Comparison of ENCODE assay signal across 8 cellular contexts in the genomic region with DNA sequence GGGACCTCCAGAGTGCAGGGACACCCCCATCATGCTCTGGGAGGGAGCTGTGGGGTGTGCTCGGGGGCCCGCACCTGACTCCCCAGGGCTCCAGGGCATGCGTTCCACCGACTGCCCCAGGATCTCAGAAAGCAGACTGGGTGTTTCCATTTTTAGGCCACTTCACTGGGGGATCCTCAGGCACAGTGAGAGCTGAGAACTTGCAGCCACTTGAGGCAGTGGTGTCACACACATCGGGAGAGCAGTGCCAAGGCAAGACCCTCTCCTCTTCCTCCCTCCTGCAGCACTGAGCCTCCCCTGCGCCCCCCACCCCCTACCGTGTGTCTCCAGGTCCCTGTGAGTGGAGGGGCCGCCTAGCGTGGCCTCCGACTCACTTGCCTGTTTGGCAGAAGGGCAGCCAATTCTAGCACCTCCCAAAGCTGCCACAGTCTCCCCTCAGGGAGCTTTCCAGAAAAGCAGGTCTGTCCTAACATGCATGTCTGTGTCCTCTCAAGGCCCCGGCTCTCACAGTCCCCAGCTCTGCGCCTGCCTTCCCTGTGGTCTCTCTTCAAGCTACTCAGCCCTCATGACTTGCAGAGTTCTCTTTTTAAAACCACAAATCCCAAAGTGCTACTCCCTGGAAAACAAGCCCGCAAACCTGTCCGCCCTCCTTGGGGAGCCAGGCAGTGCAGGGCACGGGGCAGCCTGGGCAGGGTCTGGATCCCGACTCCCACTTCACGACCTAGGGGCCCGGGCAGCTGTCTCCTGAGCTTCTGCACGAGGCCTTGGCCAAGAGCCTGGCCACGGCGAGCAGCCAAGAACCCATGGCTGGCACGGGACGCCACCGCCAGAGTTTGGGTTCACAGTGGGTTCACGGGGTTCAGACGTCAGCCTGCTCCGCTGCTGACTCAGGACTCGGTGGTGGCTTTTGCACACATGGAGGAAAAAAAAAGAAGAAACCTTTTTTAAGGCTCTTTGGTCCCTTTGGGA.
DNase-seq lines count a peak whose midpoint lies in the region; FAIRE-seq and TF ChIP-seq lines count a peak whose summit lies in the region.

No MANE protein-coding gene starts in this region.

- TF ChIP-seq CTCF in AG09309 (IDR thresholded peaks at IDR 0.05; ENCODE audit: control insufficient read depth, insufficient read depth, low read depth, low read length, missing control alignments) (peak; percentile 34), keratinocyte (optimal IDR thresholded peaks at IDR 0.05 in 1 of 3, IDR thresholded peaks at IDR 0.05 in 1 of 3, conservative IDR thresholded peaks at IDR 0.05 in 1 of 3; ENCODE audit: extremely low read depth in 1 of 3, insufficient read depth in 2 of 3, low read length in 3 of 3) (peak in 1 of 3 experiments; percentile 10)

- no peak for FAIRE-seq in keratinocyte (lab: Jason Lieb, UNC)

- peaks cover 7% of the 10 kb centered on the region for H3K9me1 ChIP-seq in keratinocyte (ENCODE audit: control insufficient read depth, extremely low read depth, insufficient read depth, low read length)

- H2AFZ ChIP-seq in keratinocyte (ENCODE audit: control insufficient read depth, low read length) = no peak overlapping the region

- H3K36me3 ChIP-seq in H7 (replicated peaks; ENCODE audit: control insufficient read depth, insufficient read depth, low read length) (no peaks in the 10 kb centered on the region), keratinocyte (ENCODE audit: control insufficient read depth in 2 of 2, extremely low read depth in 1 of 2, insufficient read depth in 2 of 2, low read length in 2 of 2) (peaks cover 7 to 8% of the 10 kb centered on the region in 2 experiments), stomach smooth muscle (ENCODE audit: control insufficient read depth in 2 of 2, insufficient read depth in 2 of 2, low read length in 2 of 2) (peaks cover 0 to 3% of the 10 kb centered on the region in 2 donors)

- dilution Hi-C loops in keratinocyte (cut with MboI; ENCODE audit: extremely low pct_ligation_motif_present, low sequenced_read_pairs) = no loop called here

- peaks cover 89% of the 10 kb centered on the region for H3K79me2 ChIP-seq in keratinocyte (ENCODE audit: control insufficient read depth, insufficient read depth, low read length)

- peak overlapping the region; percentile 95 for H3K4me2 ChIP-seq in keratinocyte (ENCODE audit: control insufficient read depth, extremely low read depth, insufficient read depth, low read depth, low read length)

- peaks cover 52% of the 10 kb centered on the region for H3K4me1 ChIP-seq in keratinocyte (ENCODE audit: control insufficient read depth, extremely low read depth, insufficient read depth, low read length)
- H3K4me1 ChIP-seq in stomach smooth muscle (ENCODE audit: control insufficient read depth, insufficient read depth, low read length) = peaks cover 60% of the 10 kb centered on the region

- DNase-seq in AG09309 (ENCODE audit: low read depth) (no peak), H7 (peak; percentile 81), astrocyte of the hippocampus (ENCODE audit: low read depth, low spot score) (peak; percentile 74), keratinocyte (ENCODE audit: low read depth, low spot score) (no peak), DMS153 (lab: John Stamatoyannopoulos, UW) (no peak), D341Med (ENCODE audit: low spot score) (no peak)
- no peak for DNase-seq in central memory CD4-positive, alpha-beta T cell

- H3K4me3 ChIP-seq in AG09309 (ENCODE audit: control insufficient read depth, low read depth, low read length) (no peak overlapping the region), H7 (ENCODE audit: insufficient read depth, low read depth, low read length) (no peak overlapping the region), keratinocyte (ENCODE audit: control insufficient read depth in 2 of 3, extremely low read depth in 1 of 3, insufficient read depth in 2 of 3, low read depth in 1 of 3, low read length in 3 of 3) (peak overlapping the region in 1 of 3 experiments; percentile 9), stomach smooth muscle (ENCODE audit: low read length in 2 of 2) (peak overlapping the region in 1 of 2 donors; percentile 40)

- H3K9me3 ChIP-seq in keratinocyte (ENCODE audit: control insufficient read depth, low read depth, low read length) (no peaks in the 10 kb centered on the region), stomach smooth muscle (ENCODE audit: control insufficient read depth in 2 of 2, low read length in 2 of 2) (no peaks in the 10 kb centered on the region)

- H4K20me1 ChIP-seq in keratinocyte (ENCODE audit: control insufficient read depth, extremely low read depth, insufficient read depth, low read length) = peaks cover 20% of the 10 kb centered on the region

- H3K27ac ChIP-seq in keratinocyte (ENCODE audit: control insufficient read depth, insufficient read depth, low read length) = peak overlapping the region; percentile 98
- H3K27ac ChIP-seq in stomach smooth muscle (ENCODE audit: low read length) = peak overlapping the region; percentile 55

- H3K9ac ChIP-seq in keratinocyte (ENCODE audit: control insufficient read depth, extremely low read depth, insufficient read depth, low read length) (peak overlapping the region; percentile 91), stomach smooth muscle (ENCODE audit: low read length in 2 of 2) (no peak overlapping the region)

- H3K27me3 ChIP-seq in H7 (ENCODE audit: control insufficient read depth, insufficient read depth, low read length) (no peaks in the 10 kb centered on the region), keratinocyte (ENCODE audit: control insufficient read depth, extremely low read depth, insufficient read depth, low read length) (no peaks in the 10 kb centered on the region), stomach smooth muscle (ENCODE audit: control insufficient read depth in 1 of 2, insufficient read depth in 2 of 2, low read length in 2 of 2) (no peaks in the 10 kb centered on the region)

Comparison
In these comparisons a context has a peak if more than half of its experiments do, and no peak if none do; other contexts are left out.
1. DNase-seq: peak in H7 (single experiment) and astrocyte of the hippocampus (single experiment); none in AG09309 (single experiment), keratinocyte (single experiment), central memory CD4-positive, alpha-beta T cell (single experiment), DMS153 (single experiment) and D341Med (single experiment).